In genomic region chr12:24950231-24950834, GRCh38 we compare ENCODE assay signal across 12 cellular contexts. TPM values are rescaled to one million over a fixed set of nuclear protein-coding genes. Genes with fewer than 3 reads are reported as not detected.
DNase-seq lines count a peak whose midpoint lies in the region; ATAC-seq, FAIRE-seq and TF ChIP-seq lines count a peak whose summit lies in the region.
"Had no signal": no experiment of that assay in that cellular context is flagged by ENCODE, and none has a peak within 500 bp of the region (broad histone marks: within the 10 kb centered on the region; RNA-seq: fewer than 3 reads in every experiment).

No MANE protein-coding gene starts in this region.

- H3K36me3 Mint-ChIP-seq in T-helper 2 cell treated with Interferon-gamma antibody and Interleukin-4, amounts not matched to agents 5 μg/mL and 100 μg/mL, for 36 hours (ENCODE audit: low read depth) = no peaks in the 10 kb centered on the region
- H3K36me3 Mint-ChIP-seq: activated naive CD4-positive, alpha-beta T cell treated with anti-CD3 and anti-CD28 coated beads, Interleukin-2, amount 50 U/mL, for 24 hours had no signal

- H3K27me3 Mint-ChIP-seq in T-helper 2 cell treated with Interferon-gamma antibody and Interleukin-4, amounts not matched to agents 5 μg/mL and 100 μg/mL, for 36 hours (ENCODE audit: low read depth) = peaks cover 46% of the 10 kb centered on the region

- FAIRE-seq in H54 (lab: Jason Lieb, UNC) = no peak

- DNase-seq in fibroblast of villous mesenchyme (ENCODE audit: low read depth) = peak; percentile 39
- no peak for DNase-seq in NCI-H187 treated with DMSO at 0.1 percent for 48 hours (lab: John Stamatoyannopoulos, UW)
- no peak for DNase-seq in H54 (ENCODE audit: insufficient read length, low spot score)
- no peak for DNase-seq in DMS153 treated with DMSO at 0.1 percent for 48 hours (lab: John Stamatoyannopoulos, UW; ENCODE audit: unreplicated experiment)
- no peak for DNase-seq in T-helper 2 cell treated with Interferon-gamma antibody and Interleukin-4, amounts not matched to agents 5 μg/mL and 100 μg/mL, for 36 hours (ENCODE audit: low spot score)
- DNase-seq: left ventricle myocardium inferior, T-helper 9 cell had no signal

- H3K9me3 Mint-ChIP-seq in T-helper 2 cell treated with Interferon-gamma antibody and Interleukin-4, amounts not matched to agents 5 μg/mL and 100 μg/mL, for 36 hours = no peaks in the 10 kb centered on the region

- H3K4me3 ChIP-seq in fibroblast of villous mesenchyme (ENCODE audit: low read depth, low read length) = no peak overlapping the region
- H3K4me3 ChIP-seq: left ventricle myocardium inferior had no signal

- peak; percentile 33 for ATAC-seq in GM18499 (IDR thresholded peaks at IDR 0.05; ENCODE audit: insufficient read depth, unreplicated experiment)
- peak; percentile 49 for ATAC-seq in GM21528 (IDR thresholded peaks at IDR 0.05; ENCODE audit: low FRiP score, unreplicated experiment)
- ATAC-seq in HG03469 (IDR thresholded peaks at IDR 0.05; ENCODE audit: unreplicated experiment) = peak; percentile 30
- ATAC-seq: esophagus mucosa had no signal

- no peak for TF ChIP-seq CTCF in fibroblast of villous mesenchyme (IDR thresholded peaks at IDR 0.05; ENCODE audit: insufficient read depth, low read depth, low read length)

- H3K4me3 Mint-ChIP-seq in T-helper 2 cell treated with Interferon-gamma antibody and Interleukin-4, amounts not matched to agents 5 μg/mL and 100 μg/mL, for 36 hours = no peak overlapping the region

- no peak for TF ChIP-seq POLR2A in H54 (IDR thresholded peaks at IDR 0.05; ENCODE audit: low read depth, low read length)

- H3K27ac Mint-ChIP-seq in T-helper 2 cell treated with Interferon-gamma antibody and Interleukin-4, amounts not matched to agents 5 μg/mL and 100 μg/mL, for 36 hours = no peak overlapping the region
- H3K27ac Mint-ChIP-seq: activated naive CD4-positive, alpha-beta T cell treated with anti-CD3 and anti-CD28 coated beads, Interleukin-2, amount 50 U/mL, for 24 hours had no signal

- H3K4me1 Mint-ChIP-seq in T-helper 2 cell treated with Interferon-gamma antibody and Interleukin-4, amounts not matched to agents 5 μg/mL and 100 μg/mL, for 36 hours (ENCODE audit: low read depth) = peaks cover 33% of the 10 kb centered on the region

RNA-seq across cellular contexts. Expression of gene BCAT1, which starts 1.4 kb away (rescaled TPM):
- 199 and 229 TPM in 2 replicates for total RNA-seq in fibroblast of villous mesenchyme
